11 cellular contexts compared by ENCODE assay signal in the genomic region with DNA sequence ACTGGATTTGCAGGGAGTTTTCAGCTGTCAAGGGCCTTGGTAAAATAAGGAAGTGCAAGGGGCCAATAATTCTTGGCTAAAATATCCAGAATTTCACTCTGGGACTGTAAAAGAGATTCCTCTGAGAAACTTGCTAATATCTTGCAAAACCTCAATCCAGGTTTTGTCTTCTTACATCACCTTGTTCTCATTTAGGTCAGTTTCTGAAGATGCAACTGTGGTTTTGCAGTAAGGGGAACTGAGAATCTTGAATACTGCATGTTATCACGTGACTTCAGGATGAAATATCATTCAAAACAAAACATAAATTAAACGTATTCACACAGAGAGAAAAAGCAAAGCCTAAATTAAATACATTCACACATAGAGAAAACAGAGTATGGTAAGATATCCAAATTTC. TPM values are rescaled to one million over a fixed set of nuclear protein-coding genes. Genes with fewer than 3 reads are reported as not detected.
DNase-seq lines count a peak whose midpoint lies in the region; ATAC-seq, FAIRE-seq and TF ChIP-seq lines count a peak whose summit lies in the region.
"Had no signal": no experiment of that assay in that cellular context is flagged by ENCODE, and none has a peak within 500 bp of the region (broad histone marks: within the 10 kb centered on the region; RNA-seq: fewer than 3 reads in every experiment).

No MANE protein-coding gene starts in this region.

- H3K27ac ChIP-seq in esophagus muscularis mucosa (replicated peaks in 1 of 4) (no peak overlapping the region), pancreas (no peak overlapping the region)
- H3K27ac ChIP-seq: prostate gland had no signal

- H3K4me1 ChIP-seq in esophagus muscularis mucosa (peaks cover 0 to 12% (median 0%) of the 10 kb centered on the region in 4 donors), pancreas (no peaks in the 10 kb centered on the region)
- H3K4me1 ChIP-seq: prostate gland had no signal

- DNase-seq in GM10266 (ENCODE audit: extremely low spot score): peak; percentile 53
- peak; percentile 91 for DNase-seq in MV-4-11 (lab: John Stamatoyannopoulos, UW)
- no peak for DNase-seq in esophagus muscularis mucosa (ENCODE audit: extremely low spot score)
- DNase-seq in pancreas: no peak
- DNase-seq in left colon: no peak
- DNase-seq in activated CD4-positive, alpha-beta T cell treated with anti-CD3 and anti-CD28 coated beads, Interleukin-2, amount 10 ng/mL, durations not matched to agents 24 days and 14 days: no peak
- DNase-seq: C1 segment of cervical spinal cord had no signal

- ATAC-seq in GM19397 (IDR thresholded peaks at IDR 0.05; ENCODE audit: unreplicated experiment): peak; percentile 55
- peak; percentile 82 for ATAC-seq in HG02885 (IDR thresholded peaks at IDR 0.05; ENCODE audit: poor library complexity, unreplicated experiment)
- ATAC-seq in pancreas: no peak
- no peak for ATAC-seq in left colon
- ATAC-seq: esophagus mucosa had no signal

- no peaks in the 10 kb centered on the region for H3K27me3 Mint-ChIP-seq in activated CD4-positive, alpha-beta T cell treated with anti-CD3 and anti-CD28 coated beads, Interleukin-2, amount 10 ng/mL, durations not matched to agents 24 days and 14 days

- TF ChIP-seq CTCF in GM10266 (IDR thresholded peaks at IDR 0.05; ENCODE audit: control insufficient read depth, insufficient read depth, low read depth, missing control alignments) (no peak), esophagus muscularis mucosa (IDR thresholded peaks at IDR 0.05) (no peak), pancreas (IDR thresholded peaks at IDR 0.05) (no peak)

- H3K9me3 ChIP-seq in esophagus muscularis mucosa (no peaks in the 10 kb centered on the region), pancreas (no peaks in the 10 kb centered on the region)
- H3K9me3 ChIP-seq: prostate gland had no signal

- no peak for TF ChIP-seq EP300 in esophagus muscularis mucosa (IDR thresholded peaks at IDR 0.05)

- 75% methylated on average over 2 of the region's 2 CpGs for WGBS in esophagus muscularis mucosa
- 72 to 89% methylated on average over 2 of the region's 2 CpGs for WGBS in pancreas, 2 donors

- intact Hi-C loops in esophagus muscularis mucosa (cut with DNase I): no loop called here
- intact Hi-C loops in pancreas (cut with DNase I): loop anchor here in 1 of 3 donors (5.0 kb wide), 1 partner anchor 407 kb away; a partner anchor contains a TSS
- intact Hi-C loops in left colon (cut with DNase I, micrococcal nuclease): loop anchor here in 1 of 2 donors (10.0 kb wide), 2 partner anchors 139 to 409 kb away; a partner anchor contains a TSS
- intact Hi-C loops in activated CD4-positive, alpha-beta T cell treated with anti-CD3 and anti-CD28 coated beads, Interleukin-2, amount 10 ng/mL, durations not matched to agents 24 days and 14 days (cut with micrococcal nuclease): loop anchor here (10.0 kb wide), 1 partner anchor 289 kb away; a partner anchor contains a TSS

- peaks cover 24% of the 10 kb centered on the region for H3K4me1 Mint-ChIP-seq in activated CD4-positive, alpha-beta T cell treated with anti-CD3 and anti-CD28 coated beads, Interleukin-2, amount 10 ng/mL, durations not matched to agents 24 days and 14 days

- no peaks in the 10 kb centered on the region for H3K36me3 ChIP-seq in esophagus muscularis mucosa
- no peaks in the 10 kb centered on the region for H3K36me3 ChIP-seq in pancreas
- H3K36me3 ChIP-seq: prostate gland had no signal

- no peak overlapping the region for H3K27ac Mint-ChIP-seq in activated CD4-positive, alpha-beta T cell treated with anti-CD3 and anti-CD28 coated beads, Interleukin-2, amount 10 ng/mL, durations not matched to agents 24 days and 14 days

- no peak for FAIRE-seq in pancreas (lab: Jason Lieb, UNC)

- no peaks in the 10 kb centered on the region for H3K9me3 Mint-ChIP-seq in activated CD4-positive, alpha-beta T cell treated with anti-CD3 and anti-CD28 coated beads, Interleukin-2, amount 10 ng/mL, durations not matched to agents 24 days and 14 days

- no peak for TF ChIP-seq POLR2A in esophagus muscularis mucosa (IDR thresholded peaks at IDR 0.05; ENCODE audit: low read depth)

- no peak overlapping the region for H3K4me3 Mint-ChIP-seq in activated CD4-positive, alpha-beta T cell treated with anti-CD3 and anti-CD28 coated beads, Interleukin-2, amount 10 ng/mL, durations not matched to agents 24 days and 14 days

- no peak overlapping the region for H3K4me3 ChIP-seq in esophagus muscularis mucosa
- no peak overlapping the region for H3K4me3 ChIP-seq in pancreas
- H3K4me3 ChIP-seq: prostate gland had no signal

- H3K27me3 ChIP-seq in esophagus muscularis mucosa (no peaks in the 10 kb centered on the region), pancreas (no peaks in the 10 kb centered on the region)

- peaks cover 2% of the 10 kb centered on the region for H3K36me3 Mint-ChIP-seq in activated CD4-positive, alpha-beta T cell treated with anti-CD3 and anti-CD28 coated beads, Interleukin-2, amount 10 ng/mL, durations not matched to agents 24 days and 14 days (ENCODE audit: low read depth)

RNA-seq across cellular contexts. Expression of a gene that starts 35.0 kb away (rescaled TPM):
- total RNA-seq in esophagus muscularis mucosa: 10 to 100 TPM; 51.6 to 64.9 (median 57.4) TPM
- total RNA-seq in pancreas: 10 to 100 TPM in 1 of 6 donors, 1 to 10 TPM in 5; 7.0 to 11.8 (median 9.4) TPM
- polyA plus RNA-seq in pancreas: 1 to 10 TPM; 2.9 to 4.2 TPM
- total RNA-seq in left colon: 10 to 100 TPM; 15.2 to 16.9 TPM
- total RNA-seq in activated CD4-positive, alpha-beta T cell treated with anti-CD3 and anti-CD28 coated beads, Interleukin-2, amount 10 ng/mL, durations not matched to agents 24 days and 14 days: 20.2 and 20.4 TPM in 2 replicates

Comparison
In these comparisons a context has a peak if more than half of its experiments do, and no peak if none do; other contexts are left out.
1. DNase-seq: peak in GM10266 (single experiment) and MV-4-11 (single experiment); none in esophagus muscularis mucosa (single experiment), pancreas (0 of 6), left colon (0 of 2) and activated CD4-positive, alpha-beta T cell treated with anti-CD3 and anti-CD28 coated beads, Interleukin-2, amount 10 ng/mL, durations not matched to agents 24 days and 14 days (single experiment).
2. ATAC-seq: peak in GM19397 (single experiment) and HG02885 (single experiment); none in pancreas (0 of 4) and left colon (single experiment).